Comparison of ENCODE assay signal across 8 cellular contexts in the genomic region with DNA sequence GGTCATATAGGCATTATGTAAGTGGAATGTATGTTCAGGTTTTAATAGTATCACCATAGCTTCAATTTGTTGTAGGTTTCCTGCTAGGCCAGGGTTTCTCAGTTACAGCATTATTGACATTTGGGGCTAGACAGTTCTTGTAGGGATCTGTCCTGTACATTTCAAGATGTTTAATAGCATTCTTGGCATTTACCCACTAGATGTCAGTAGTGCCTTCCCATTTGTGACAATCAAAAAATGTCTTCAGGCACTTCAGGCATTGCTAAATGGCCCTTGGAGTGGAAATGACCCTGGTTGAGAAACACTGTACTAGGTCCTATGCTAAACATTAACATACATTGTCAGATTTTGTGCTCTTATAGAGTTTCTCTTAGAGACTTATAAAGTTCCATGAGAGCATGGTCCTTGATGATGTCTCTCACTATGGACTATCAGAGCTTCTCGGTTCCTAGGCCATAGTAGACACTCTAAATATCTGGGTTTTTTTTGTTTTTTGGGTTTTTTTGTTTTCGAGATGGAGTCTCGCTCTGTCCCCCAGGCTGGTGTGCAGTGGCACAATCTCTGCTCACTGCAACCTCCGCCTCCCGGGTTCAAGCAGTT. TPM values are rescaled to one million over a fixed set of nuclear protein-coding genes. Genes with fewer than 3 reads are reported as not detected.
DNase-seq lines count a peak whose midpoint lies in the region; ATAC-seq and TF ChIP-seq lines count a peak whose summit lies in the region.

No MANE protein-coding gene starts in this region.

- no peak for ATAC-seq in body of pancreas

- H3K4me1 ChIP-seq in adipocyte (ENCODE audit: control insufficient read depth, insufficient read depth, low read length) (peaks cover 18% of the 10 kb centered on the region), body of pancreas (peaks cover 21% of the 10 kb centered on the region)

- H3K9ac ChIP-seq in adipocyte (ENCODE audit: low read length), result no peak overlapping the region

- TF ChIP-seq POLR2A in body of pancreas (IDR thresholded peaks at IDR 0.05), result no peak

- 64 to 68% methylated on average over 5 of the region's 5 CpGs for WGBS in body of pancreas, 2 donors

- POLR2A ChIA-PET in HEK293T (lab: Yijun Ruan, JAX), result interaction anchor here (0.6 to 2.6 kb wide), 5 partner anchors 8 to 518 kb away, joined by 3 to 19 read pairs (median 6); a partner anchor contains a TSS

- peak in 3 of 7 experiments; percentile 13 to 29 (median 25) for TF ChIP-seq CTCF in body of pancreas (IDR thresholded peaks at IDR 0.05)

- H3K36me3 ChIP-seq in adipocyte (ENCODE audit: control insufficient read depth, insufficient read depth, low read length, severe bottlenecking), result peaks cover 19% of the 10 kb centered on the region
- no peaks in the 10 kb centered on the region for H3K36me3 ChIP-seq in body of pancreas (replicated peaks in 1 of 2; ENCODE audit: insufficient read depth in 1 of 2, low read depth in 2 of 2)

- peak; percentile 71 for DNase-seq in COLO829 (ENCODE audit: low spot score)
- peak; percentile 53 for DNase-seq in HEK293T (ENCODE audit: extremely low spot score)
- peak; percentile 56 to 73 for DNase-seq in NCI-H446 (lab: John Stamatoyannopoulos, UW)
- peak; percentile 60 for DNase-seq in adipocyte (ENCODE audit: low read depth)
- peak; percentile 88 for DNase-seq in left kidney (ENCODE audit: low read depth, low spot score)
- no peak for DNase-seq in nucleus accumbens (lab: John Stamatoyannopoulos, UW)
- no peak for DNase-seq in cortex of kidney (lab: John Stamatoyannopoulos, UW)
- DNase-seq in body of pancreas, result no peak

- H3K4me3 ChIP-seq in adipocyte (ENCODE audit: low read length) (no peak overlapping the region), body of pancreas (no peak overlapping the region)

- CTCF ChIA-PET in HEK293T (lab: Yijun Ruan, JAX), result interaction anchor here (0.6 to 1.8 kb wide), 8 partner anchors 43 to 323 kb away, joined by 3 to 6 read pairs (median 4); a partner anchor contains a TSS

- no peaks in the 10 kb centered on the region for H3K27me3 ChIP-seq in adipocyte (replicated peaks; ENCODE audit: control insufficient read depth, insufficient read depth, low read length)
- H3K27me3 ChIP-seq in body of pancreas, result no peaks in the 10 kb centered on the region

- no peaks in the 10 kb centered on the region for H3K9me3 ChIP-seq in adipocyte (ENCODE audit: control insufficient read depth, low read length)
- no peaks in the 10 kb centered on the region for H3K9me3 ChIP-seq in body of pancreas

- intact Hi-C loops in body of pancreas (cut with DNase I), result no loop called here

- no peak overlapping the region for H3K27ac ChIP-seq in body of pancreas

TF ChIP-seq in HEK293T, 16 proteins besides CTCF, POLR2A, EP300 and RAD21:
- no peak for TF ChIP-seq ZNF384 (IDR thresholded peaks at IDR 0.05)
- TF ChIP-seq, protein P1, sequence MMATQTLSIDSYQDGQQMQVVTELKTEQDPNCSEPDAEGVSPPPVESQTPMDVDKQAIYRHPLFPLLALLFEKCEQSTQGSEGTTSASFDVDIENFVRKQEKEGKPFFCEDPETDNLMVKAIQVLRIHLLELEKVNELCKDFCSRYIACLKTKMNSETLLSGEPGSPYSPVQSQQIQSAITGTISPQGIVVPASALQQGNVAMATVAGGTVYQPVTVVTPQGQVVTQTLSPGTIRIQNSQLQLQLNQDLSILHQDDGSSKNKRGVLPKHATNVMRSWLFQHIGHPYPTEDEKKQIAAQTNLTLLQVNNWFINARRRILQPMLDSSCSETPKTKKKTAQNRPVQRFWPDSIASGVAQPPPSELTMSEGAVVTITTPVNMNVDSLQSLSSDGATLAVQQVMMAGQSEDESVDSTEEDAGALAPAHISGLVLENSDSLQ (IDR thresholded peaks at IDR 0.05), result peak; percentile 59

RNA-seq across cellular contexts. Expression of a gene that starts 1.4 kb away (rescaled TPM):
- under 1 TPM in 1 of 2 donors, not detected in 1; 0.26 TPM for total RNA-seq in body of pancreas

RNA-seq across cellular contexts. Expression of a gene that starts 1.9 kb away (rescaled TPM):
- total RNA-seq in body of pancreas, result 10 to 100 TPM; 44.9 to 52.1 TPM

RNA-seq across cellular contexts. Expression of a gene that starts 32.8 kb away (rescaled TPM):
- 10 to 100 TPM in 1 of 2 donors, 1 to 10 TPM in 1; 6.6 to 16.6 TPM for total RNA-seq in body of pancreas

RNA-seq across cellular contexts. Expression of a gene that starts 41.1 kb away (rescaled TPM):
- 1 to 10 TPM in 1 of 2 donors, not detected in 1; 7.5 TPM for total RNA-seq in body of pancreas

Comparison
In these comparisons a context has a peak if more than half of its experiments do, and no peak if none do; other contexts are left out.
1. DNase-seq: peak in COLO829 (single experiment), HEK293T (single experiment), NCI-H446 (2 of 2), adipocyte (single experiment) and left kidney (single experiment); none in nucleus accumbens (0 of 56), cortex of kidney (single experiment) and body of pancreas (0 of 4).